1 cellular context compared by ENCODE assay signal in the genomic region with DNA sequence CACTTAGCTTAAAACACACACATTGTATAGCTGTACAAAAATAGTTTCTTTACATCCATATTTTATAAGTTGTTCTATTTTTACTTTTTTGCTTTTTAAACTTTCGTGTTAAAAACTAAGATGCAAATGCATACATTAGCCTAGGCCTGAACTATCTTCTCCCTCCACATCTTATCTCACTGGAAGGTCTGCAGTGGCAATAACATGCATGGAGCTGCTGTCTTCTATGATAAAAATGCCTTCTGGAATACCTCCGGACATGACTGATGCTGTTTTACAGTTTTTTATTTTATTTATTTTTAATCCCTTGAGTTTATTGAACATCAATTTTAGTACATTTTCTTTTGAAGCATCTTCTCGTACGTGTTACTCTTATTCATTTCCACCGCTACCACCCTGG.
TF ChIP-seq lines count a peak whose summit lies in the region.

No MANE protein-coding gene starts in this region.

TF ChIP-seq in K562, 482 proteins besides CTCF, POLR2A, EP300 and RAD21 (continued from another document and continues in another):
- TF ChIP-seq, protein P1, sequence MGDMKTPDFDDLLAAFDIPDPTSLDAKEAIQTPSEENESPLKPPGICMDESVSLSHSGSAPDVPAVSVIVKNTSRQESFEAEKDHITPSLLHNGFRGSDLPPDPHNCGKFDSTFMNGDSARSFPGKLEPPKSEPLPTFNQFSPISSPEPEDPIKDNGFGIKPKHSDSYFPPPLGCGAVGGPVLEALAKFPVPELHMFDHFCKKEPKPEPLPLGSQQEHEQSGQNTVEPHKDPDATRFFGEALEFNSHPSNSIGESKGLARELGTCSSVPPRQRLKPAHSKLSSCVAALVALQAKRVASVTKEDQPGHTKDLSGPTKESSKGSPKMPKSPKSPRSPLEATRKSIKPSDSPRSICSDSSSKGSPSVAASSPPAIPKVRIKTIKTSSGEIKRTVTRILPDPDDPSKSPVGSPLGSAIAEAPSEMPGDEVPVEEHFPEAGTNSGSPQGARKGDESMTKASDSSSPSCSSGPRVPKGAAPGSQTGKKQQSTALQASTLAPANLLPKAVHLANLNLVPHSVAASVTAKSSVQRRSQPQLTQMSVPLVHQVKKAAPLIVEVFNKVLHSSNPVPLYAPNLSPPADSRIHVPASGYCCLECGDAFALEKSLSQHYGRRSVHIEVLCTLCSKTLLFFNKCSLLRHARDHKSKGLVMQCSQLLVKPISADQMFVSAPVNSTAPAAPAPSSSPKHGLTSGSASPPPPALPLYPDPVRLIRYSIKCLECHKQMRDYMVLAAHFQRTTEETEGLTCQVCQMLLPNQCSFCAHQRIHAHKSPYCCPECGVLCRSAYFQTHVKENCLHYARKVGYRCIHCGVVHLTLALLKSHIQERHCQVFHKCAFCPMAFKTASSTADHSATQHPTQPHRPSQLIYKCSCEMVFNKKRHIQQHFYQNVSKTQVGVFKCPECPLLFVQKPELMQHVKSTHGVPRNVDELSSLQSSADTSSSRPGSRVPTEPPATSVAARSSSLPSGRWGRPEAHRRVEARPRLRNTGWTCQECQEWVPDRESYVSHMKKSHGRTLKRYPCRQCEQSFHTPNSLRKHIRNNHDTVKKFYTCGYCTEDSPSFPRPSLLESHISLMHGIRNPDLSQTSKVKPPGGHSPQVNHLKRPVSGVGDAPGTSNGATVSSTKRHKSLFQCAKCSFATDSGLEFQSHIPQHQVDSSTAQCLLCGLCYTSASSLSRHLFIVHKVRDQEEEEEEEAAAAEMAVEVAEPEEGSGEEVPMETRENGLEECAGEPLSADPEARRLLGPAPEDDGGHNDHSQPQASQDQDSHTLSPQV (IDR thresholded peaks at IDR 0.05), result 0 out of 2 replicates have a peak, but pooled peaks have one; percentile 5
- TF ChIP-seq EHMT2 (IDR thresholded peaks at IDR 0.05) (no peak), SPI1 (IDR thresholded peaks at IDR 0.05; ENCODE audit: borderline replicate concordance, low read depth, low read length) (no peak), NR2F6 (CRISPR knock-in tag; IDR thresholded peaks at IDR 0.05) (no peak), RHOXF2B (CRISPR knock-in tag; conservative IDR thresholded peaks at IDR 0.05) (no peak), ZNF764 (CRISPR knock-in tag; IDR thresholded peaks at IDR 0.05; ENCODE audit: low read depth) (no peak), XRCC5 (IDR thresholded peaks at IDR 0.05; ENCODE audit: low read depth, low read length) (no peak), GABPA (tag; conservative IDR thresholded peaks at IDR 0.05; ENCODE audit: low read depth) (no peak), ATF7 (IDR thresholded peaks at IDR 0.05) (no peak), ZNF175 (CRISPR knock-in tag; IDR thresholded peaks at IDR 0.05; ENCODE audit: low read depth) (no peak), POLR2AphosphoS5 (IDR thresholded peaks at IDR 0.05; ENCODE audit: control insufficient read depth, insufficient read depth, low read depth, low read length) (peak; percentile 93), HDGF (IDR thresholded peaks at IDR 0.05) (no peak)
- TF ChIP-seq, protein P2, sequence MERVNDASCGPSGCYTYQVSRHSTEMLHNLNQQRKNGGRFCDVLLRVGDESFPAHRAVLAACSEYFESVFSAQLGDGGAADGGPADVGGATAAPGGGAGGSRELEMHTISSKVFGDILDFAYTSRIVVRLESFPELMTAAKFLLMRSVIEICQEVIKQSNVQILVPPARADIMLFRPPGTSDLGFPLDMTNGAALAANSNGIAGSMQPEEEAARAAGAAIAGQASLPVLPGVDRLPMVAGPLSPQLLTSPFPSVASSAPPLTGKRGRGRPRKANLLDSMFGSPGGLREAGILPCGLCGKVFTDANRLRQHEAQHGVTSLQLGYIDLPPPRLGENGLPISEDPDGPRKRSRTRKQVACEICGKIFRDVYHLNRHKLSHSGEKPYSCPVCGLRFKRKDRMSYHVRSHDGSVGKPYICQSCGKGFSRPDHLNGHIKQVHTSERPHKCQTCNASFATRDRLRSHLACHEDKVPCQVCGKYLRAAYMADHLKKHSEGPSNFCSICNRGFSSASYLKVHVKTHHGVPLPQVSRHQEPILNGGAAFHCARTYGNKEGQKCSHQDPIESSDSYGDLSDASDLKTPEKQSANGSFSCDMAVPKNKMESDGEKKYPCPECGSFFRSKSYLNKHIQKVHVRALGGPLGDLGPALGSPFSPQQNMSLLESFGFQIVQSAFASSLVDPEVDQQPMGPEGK (CRISPR knock-in tag; IDR thresholded peaks at IDR 0.05; ENCODE audit: borderline replicate concordance), result no peak
- TF ChIP-seq, protein P3, sequence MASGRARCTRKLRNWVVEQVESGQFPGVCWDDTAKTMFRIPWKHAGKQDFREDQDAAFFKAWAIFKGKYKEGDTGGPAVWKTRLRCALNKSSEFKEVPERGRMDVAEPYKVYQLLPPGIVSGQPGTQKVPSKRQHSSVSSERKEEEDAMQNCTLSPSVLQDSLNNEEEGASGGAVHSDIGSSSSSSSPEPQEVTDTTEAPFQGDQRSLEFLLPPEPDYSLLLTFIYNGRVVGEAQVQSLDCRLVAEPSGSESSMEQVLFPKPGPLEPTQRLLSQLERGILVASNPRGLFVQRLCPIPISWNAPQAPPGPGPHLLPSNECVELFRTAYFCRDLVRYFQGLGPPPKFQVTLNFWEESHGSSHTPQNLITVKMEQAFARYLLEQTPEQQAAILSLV (tag; IDR thresholded peaks at IDR 0.05), result no peak
- TF ChIP-seq, protein P4, sequence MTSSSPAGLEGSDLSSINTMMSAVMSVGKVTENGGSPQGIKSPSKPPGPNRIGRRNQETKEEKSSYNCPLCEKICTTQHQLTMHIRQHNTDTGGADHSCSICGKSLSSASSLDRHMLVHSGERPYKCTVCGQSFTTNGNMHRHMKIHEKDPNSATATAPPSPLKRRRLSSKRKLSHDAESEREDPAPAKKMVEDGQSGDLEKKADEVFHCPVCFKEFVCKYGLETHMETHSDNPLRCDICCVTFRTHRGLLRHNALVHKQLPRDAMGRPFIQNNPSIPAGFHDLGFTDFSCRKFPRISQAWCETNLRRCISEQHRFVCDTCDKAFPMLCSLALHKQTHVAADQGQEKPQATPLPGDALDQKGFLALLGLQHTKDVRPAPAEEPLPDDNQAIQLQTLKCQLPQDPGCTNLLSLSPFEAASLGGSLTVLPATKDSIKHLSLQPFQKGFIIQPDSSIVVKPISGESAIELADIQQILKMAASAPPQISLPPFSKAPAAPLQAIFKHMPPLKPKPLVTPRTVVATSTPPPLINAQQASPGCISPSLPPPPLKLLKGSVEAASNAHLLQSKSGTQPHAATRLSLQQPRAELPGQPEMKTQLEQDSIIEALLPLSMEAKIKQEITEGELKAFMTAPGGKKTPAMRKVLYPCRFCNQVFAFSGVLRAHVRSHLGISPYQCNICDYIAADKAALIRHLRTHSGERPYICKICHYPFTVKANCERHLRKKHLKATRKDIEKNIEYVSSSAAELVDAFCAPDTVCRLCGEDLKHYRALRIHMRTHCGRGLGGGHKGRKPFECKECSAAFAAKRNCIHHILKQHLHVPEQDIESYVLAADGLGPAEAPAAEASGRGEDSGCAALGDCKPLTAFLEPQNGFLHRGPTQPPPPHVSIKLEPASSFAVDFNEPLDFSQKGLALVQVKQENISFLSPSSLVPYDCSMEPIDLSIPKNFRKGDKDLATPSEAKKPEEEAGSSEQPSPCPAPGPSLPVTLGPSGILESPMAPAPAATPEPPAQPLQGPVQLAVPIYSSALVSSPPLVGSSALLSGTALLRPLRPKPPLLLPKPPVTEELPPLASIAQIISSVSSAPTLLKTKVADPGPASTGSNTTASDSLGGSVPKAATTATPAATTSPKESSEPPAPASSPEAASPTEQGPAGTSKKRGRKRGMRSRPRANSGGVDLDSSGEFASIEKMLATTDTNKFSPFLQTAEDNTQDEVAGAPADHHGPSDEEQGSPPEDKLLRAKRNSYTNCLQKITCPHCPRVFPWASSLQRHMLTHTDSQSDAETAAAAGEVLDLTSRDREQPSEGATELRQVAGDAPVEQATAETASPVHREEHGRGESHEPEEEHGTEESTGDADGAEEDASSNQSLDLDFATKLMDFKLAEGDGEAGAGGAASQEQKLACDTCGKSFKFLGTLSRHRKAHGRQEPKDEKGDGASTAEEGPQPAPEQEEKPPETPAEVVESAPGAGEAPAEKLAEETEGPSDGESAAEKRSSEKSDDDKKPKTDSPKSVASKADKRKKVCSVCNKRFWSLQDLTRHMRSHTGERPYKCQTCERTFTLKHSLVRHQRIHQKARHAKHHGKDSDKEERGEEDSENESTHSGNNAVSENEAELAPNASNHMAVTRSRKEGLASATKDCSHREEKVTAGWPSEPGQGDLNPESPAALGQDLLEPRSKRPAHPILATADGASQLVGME (CRISPR knock-in tag; IDR thresholded peaks at IDR 0.05), result no peak
- TF ChIP-seq, protein P5, sequence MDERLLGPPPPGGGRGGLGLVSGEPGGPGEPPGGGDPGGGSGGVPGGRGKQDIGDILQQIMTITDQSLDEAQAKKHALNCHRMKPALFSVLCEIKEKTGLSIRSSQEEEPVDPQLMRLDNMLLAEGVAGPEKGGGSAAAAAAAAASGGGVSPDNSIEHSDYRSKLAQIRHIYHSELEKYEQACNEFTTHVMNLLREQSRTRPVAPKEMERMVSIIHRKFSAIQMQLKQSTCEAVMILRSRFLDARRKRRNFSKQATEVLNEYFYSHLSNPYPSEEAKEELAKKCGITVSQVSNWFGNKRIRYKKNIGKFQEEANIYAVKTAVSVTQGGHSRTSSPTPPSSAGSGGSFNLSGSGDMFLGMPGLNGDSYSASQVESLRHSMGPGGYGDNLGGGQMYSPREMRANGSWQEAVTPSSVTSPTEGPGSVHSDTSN (CRISPR knock-in tag; IDR thresholded peaks at IDR 0.05; ENCODE audit: low read depth), result no peak
- TF ChIP-seq, protein P5 (tag; conservative IDR thresholded peaks at IDR 0.05; ENCODE audit: low read depth), result 0 out of 2 replicates have a peak, but pooled peaks have one; percentile 14
- TF ChIP-seq, protein P6, sequence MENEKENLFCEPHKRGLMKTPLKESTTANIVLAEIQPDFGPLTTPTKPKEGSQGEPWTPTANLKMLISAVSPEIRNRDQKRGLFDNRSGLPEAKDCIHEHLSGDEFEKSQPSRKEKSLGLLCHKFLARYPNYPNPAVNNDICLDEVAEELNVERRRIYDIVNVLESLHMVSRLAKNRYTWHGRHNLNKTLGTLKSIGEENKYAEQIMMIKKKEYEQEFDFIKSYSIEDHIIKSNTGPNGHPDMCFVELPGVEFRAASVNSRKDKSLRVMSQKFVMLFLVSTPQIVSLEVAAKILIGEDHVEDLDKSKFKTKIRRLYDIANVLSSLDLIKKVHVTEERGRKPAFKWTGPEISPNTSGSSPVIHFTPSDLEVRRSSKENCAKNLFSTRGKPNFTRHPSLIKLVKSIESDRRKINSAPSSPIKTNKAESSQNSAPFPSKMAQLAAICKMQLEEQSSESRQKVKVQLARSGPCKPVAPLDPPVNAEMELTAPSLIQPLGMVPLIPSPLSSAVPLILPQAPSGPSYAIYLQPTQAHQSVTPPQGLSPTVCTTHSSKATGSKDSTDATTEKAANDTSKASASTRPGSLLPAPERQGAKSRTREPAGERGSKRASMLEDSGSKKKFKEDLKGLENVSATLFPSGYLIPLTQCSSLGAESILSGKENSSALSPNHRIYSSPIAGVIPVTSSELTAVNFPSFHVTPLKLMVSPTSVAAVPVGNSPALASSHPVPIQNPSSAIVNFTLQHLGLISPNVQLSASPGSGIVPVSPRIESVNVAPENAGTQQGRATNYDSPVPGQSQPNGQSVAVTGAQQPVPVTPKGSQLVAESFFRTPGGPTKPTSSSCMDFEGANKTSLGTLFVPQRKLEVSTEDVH (IDR thresholded peaks at IDR 0.05; ENCODE audit: low read depth, partially characterized antibody), result no peak
- TF ChIP-seq, protein P7, sequence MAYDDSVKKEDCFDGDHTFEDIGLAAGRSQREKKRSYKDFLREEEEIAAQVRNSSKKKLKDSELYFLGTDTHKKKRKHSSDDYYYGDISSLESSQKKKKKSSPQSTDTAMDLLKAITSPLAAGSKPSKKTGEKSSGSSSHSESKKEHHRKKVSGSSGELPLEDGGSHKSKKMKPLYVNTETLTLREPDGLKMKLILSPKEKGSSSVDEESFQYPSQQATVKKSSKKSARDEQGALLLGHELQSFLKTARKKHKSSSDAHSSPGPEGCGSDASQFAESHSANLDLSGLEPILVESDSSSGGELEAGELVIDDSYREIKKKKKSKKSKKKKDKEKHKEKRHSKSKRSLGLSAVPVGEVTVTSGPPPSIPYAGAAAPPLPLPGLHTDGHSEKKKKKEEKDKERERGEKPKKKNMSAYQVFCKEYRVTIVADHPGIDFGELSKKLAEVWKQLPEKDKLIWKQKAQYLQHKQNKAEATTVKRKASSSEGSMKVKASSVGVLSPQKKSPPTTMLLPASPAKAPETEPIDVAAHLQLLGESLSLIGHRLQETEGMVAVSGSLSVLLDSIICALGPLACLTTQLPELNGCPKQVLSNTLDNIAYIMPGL (CRISPR knock-in tag; IDR thresholded peaks at IDR 0.05), result no peak
- TF ChIP-seq, protein P8, sequence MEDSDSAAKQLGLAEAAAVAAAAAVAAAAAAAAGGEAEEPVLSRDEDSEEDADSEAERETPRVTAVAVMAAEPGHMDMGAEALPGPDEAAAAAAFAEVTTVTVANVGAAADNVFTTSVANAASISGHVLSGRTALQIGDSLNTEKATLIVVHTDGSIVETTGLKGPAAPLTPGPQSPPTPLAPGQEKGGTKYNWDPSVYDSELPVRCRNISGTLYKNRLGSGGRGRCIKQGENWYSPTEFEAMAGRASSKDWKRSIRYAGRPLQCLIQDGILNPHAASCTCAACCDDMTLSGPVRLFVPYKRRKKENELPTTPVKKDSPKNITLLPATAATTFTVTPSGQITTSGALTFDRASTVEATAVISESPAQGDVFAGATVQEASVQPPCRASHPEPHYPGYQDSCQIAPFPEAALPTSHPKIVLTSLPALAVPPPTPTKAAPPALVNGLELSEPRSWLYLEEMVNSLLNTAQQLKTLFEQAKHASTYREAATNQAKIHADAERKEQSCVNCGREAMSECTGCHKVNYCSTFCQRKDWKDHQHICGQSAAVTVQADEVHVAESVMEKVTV (CRISPR knock-in tag; IDR thresholded peaks at IDR 0.05), result no peak
- TF ChIP-seq, protein P9, sequence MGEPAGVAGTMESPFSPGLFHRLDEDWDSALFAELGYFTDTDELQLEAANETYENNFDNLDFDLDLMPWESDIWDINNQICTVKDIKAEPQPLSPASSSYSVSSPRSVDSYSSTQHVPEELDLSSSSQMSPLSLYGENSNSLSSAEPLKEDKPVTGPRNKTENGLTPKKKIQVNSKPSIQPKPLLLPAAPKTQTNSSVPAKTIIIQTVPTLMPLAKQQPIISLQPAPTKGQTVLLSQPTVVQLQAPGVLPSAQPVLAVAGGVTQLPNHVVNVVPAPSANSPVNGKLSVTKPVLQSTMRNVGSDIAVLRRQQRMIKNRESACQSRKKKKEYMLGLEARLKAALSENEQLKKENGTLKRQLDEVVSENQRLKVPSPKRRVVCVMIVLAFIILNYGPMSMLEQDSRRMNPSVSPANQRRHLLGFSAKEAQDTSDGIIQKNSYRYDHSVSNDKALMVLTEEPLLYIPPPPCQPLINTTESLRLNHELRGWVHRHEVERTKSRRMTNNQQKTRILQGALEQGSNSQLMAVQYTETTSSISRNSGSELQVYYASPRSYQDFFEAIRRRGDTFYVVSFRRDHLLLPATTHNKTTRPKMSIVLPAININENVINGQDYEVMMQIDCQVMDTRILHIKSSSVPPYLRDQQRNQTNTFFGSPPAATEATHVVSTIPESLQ (CRISPR knock-in tag; IDR thresholded peaks at IDR 0.05), result no peak
